11 cellular contexts compared by ENCODE assay signal in genomic region chr2:237324446-237325236, GRCh38.
A peak's percentile ranks its signal among the peaks of the same experiment; 100 is the strongest.
DNase-seq lines count a peak whose midpoint lies in the region; ATAC-seq and TF ChIP-seq lines count a peak whose summit lies in the region.
"Had no signal": no experiment of that assay in that cellular context is flagged by ENCODE, and none has a peak within 500 bp of the region (broad histone marks: within the 10 kb centered on the region; RNA-seq: fewer than 3 reads in every experiment).

No MANE protein-coding gene starts in this region.

- DNase-seq in LNCaP clone FGC (ENCODE audit: low read depth) (peak; percentile 75), lung (ENCODE audit: low spot score) (no peak), tibial artery (no peak), NCI-H187 (lab: John Stamatoyannopoulos, UW) (no peak), hippocampal formation (lab: John Stamatoyannopoulos, UW) (no peak)
- DNase-seq: activated CD8-positive, alpha-beta T cell treated with anti-CD3 and anti-CD28 coated beads for 36 hours; DMS79 treated with DMSO at 0.1 percent for 48 hours had no signal

- H3K4me3 ChIP-seq in LNCaP clone FGC (ENCODE audit: low read depth, low read length) (no peak overlapping the region), lung (no peak overlapping the region), tibial artery (no peak overlapping the region)

- WGBS in lung, 2 donors = 65 to 82% methylated on average over 16 of the region's 16 CpGs

- H3K27ac Mint-ChIP-seq in brain = peak overlapping the region in 3 of 5 experiments; percentile 20 to 79 (median 73)
- H3K27ac Mint-ChIP-seq: activated CD8-positive, alpha-beta T cell treated with anti-CD3 and anti-CD28 coated beads for 36 hours; activated naive CD4-positive, alpha-beta T cell treated with anti-CD3 and anti-CD28 coated beads, Interleukin-2, amount 50 U/mL, for 72 hours; T-helper 2 cell treated with Interferon-gamma antibody and Interleukin-4, amounts not matched to agents 5 μg/mL and 100 μg/mL, for 36 hours had no signal

- ATAC-seq in lung (ENCODE audit: insufficient read depth, low FRiP score) = no peak
- ATAC-seq in GM21717 (IDR thresholded peaks at IDR 0.05; ENCODE audit: unreplicated experiment) = no peak
- ATAC-seq: activated CD8-positive, alpha-beta T cell treated with anti-CD3 and anti-CD28 coated beads for 36 hours; activated naive CD4-positive, alpha-beta T cell treated with anti-CD3 and anti-CD28 coated beads, Interleukin-2, amount 50 U/mL, for 72 hours had no signal

- H3K36me3 Mint-ChIP-seq in brain = no peaks in the 10 kb centered on the region
- H3K36me3 Mint-ChIP-seq: activated naive CD4-positive, alpha-beta T cell treated with anti-CD3 and anti-CD28 coated beads, Interleukin-2, amount 50 U/mL, for 72 hours had no signal

- TF ChIP-seq CTCF in LNCaP clone FGC (IDR thresholded peaks at IDR 0.05; ENCODE audit: control insufficient read depth, extremely low read depth, insufficient read depth) (no peak), brain (conservative IDR thresholded peaks at IDR 0.05) (no peak), lung (IDR thresholded peaks at IDR 0.05; ENCODE audit: control extremely low read depth, extremely low read depth) (no peak), tibial artery (IDR thresholded peaks at IDR 0.05) (no peak)

- H3K9me3 ChIP-seq in lung (ENCODE audit: control insufficient read depth in 2 of 2, insufficient read depth in 1 of 2, low read length in 1 of 2) = no peaks in the 10 kb centered on the region
- H3K9me3 ChIP-seq in tibial artery = no peaks in the 10 kb centered on the region

- H3K4me1 Mint-ChIP-seq in brain = peaks cover 49% of the 10 kb centered on the region

- no peaks in the 10 kb centered on the region for H3K27me3 ChIP-seq in lung (ENCODE audit: control insufficient read depth, insufficient read depth)
- H3K27me3 ChIP-seq in tibial artery = no peaks in the 10 kb centered on the region

- H3K4me1 ChIP-seq in lung (ENCODE audit: control insufficient read depth in 2 of 2, insufficient read depth in 2 of 2, low read length in 2 of 2) (peaks cover 0 to 12% of the 10 kb centered on the region in 2 donors), tibial artery (peaks cover 0 to 85% (median 64%) of the 10 kb centered on the region in 4 donors)

- H3K36me3 ChIP-seq in lung (ENCODE audit: control insufficient read depth in 2 of 2, insufficient read depth in 2 of 2, low read length in 2 of 2) (no peaks in the 10 kb centered on the region), tibial artery (no peaks in the 10 kb centered on the region)

- peaks cover 10% of the 10 kb centered on the region for H3K27me3 Mint-ChIP-seq in brain
- H3K27me3 Mint-ChIP-seq: activated CD8-positive, alpha-beta T cell treated with anti-CD3 and anti-CD28 coated beads for 36 hours had no signal

- intact Hi-C loops in tibial artery (cut with DNase I; ENCODE audit: low total_unique reads) = no loop called here

- no peaks in the 10 kb centered on the region for H3K9me3 Mint-ChIP-seq in brain
- H3K9me3 Mint-ChIP-seq: activated CD8-positive, alpha-beta T cell treated with anti-CD3 and anti-CD28 coated beads for 36 hours; activated naive CD4-positive, alpha-beta T cell treated with anti-CD3 and anti-CD28 coated beads, Interleukin-2, amount 50 U/mL, for 72 hours; T-helper 2 cell treated with Interferon-gamma antibody and Interleukin-4, amounts not matched to agents 5 μg/mL and 100 μg/mL, for 36 hours had no signal

- peak overlapping the region in 2 of 5 experiments; percentile 3 to 4 for H3K4me3 Mint-ChIP-seq in brain
- H3K4me3 Mint-ChIP-seq: activated CD8-positive, alpha-beta T cell treated with anti-CD3 and anti-CD28 coated beads for 36 hours; T-helper 2 cell treated with Interferon-gamma antibody and Interleukin-4, amounts not matched to agents 5 μg/mL and 100 μg/mL, for 36 hours had no signal

- peak overlapping the region; percentile 26 to 39 for H3K27ac ChIP-seq in lung (ENCODE audit: low read depth in 1 of 2, low read length in 1 of 2)
- peak overlapping the region; percentile 94 to 98 for H3K27ac ChIP-seq in tibial artery
